In the genomic region with DNA sequence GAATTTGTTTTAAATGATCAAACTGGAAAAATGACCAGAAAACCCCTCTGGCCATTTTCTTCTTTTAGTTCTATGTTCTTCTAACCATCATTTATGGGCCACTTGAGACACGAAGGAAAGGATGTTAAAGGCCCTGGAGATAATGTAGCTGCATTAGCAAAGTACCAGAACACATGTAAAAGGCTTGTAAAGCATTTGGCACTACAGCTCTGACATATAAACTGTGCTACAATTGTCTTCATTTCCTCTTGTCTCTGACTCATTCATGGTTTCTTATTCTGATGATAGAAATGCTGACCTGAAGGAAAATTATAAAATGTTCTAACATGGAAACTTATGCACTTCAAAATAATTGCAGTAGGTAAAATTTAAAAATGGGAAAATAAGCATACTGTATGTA, we compare ENCODE assay signal across 14 cellular contexts.
DNase-seq lines count a peak whose midpoint lies in the region; ATAC-seq, FAIRE-seq and TF ChIP-seq lines count a peak whose summit lies in the region.
"Had no signal": no experiment of that assay in that cellular context is flagged by ENCODE, and none has a peak within 500 bp of the region (broad histone marks: within the 10 kb centered on the region; RNA-seq: fewer than 3 reads in every experiment).

No MANE protein-coding gene starts in this region.

- no peak for TF ChIP-seq RAD21 in A549 (conservative IDR thresholded peaks at IDR 0.05 in 1 of 2, IDR thresholded peaks at IDR 0.05 in 1 of 2)

- DNase-seq in A549 (ENCODE audit: low read depth in 1 of 2, low spot score in 1 of 2) (no peak), HFFc6 (peak; percentile 23), astrocyte of the spinal cord (ENCODE audit: low read depth, low spot score) (peak; percentile 56), hepatocyte (ENCODE audit: low spot score) (peak; percentile 48), GM20000 (ENCODE audit: low spot score) (no peak), NCI-H187 (lab: John Stamatoyannopoulos, UW) (no peak), SHP77 treated with DMSO at 0.1 percent for 48 hours (lab: John Stamatoyannopoulos, UW) (no peak)
- DNase-seq: activated CD8-positive, alpha-beta T cell treated with anti-CD3 and anti-CD28 coated beads, Interleukin-2, amount 10 ng/mL, durations not matched to agents 7 days and 5 days; body of pancreas; lower lobe of right lung; NCI-H526 treated with DMSO at 0.1 percent for 48 hours; spleen had no signal

- H3K4me1 Mint-ChIP-seq in HFFc6 (ENCODE audit: low read depth): peaks cover 43% of the 10 kb centered on the region

- TF ChIP-seq CTCF in A549 (IDR thresholded peaks at IDR 0.05) (no peak), HFFc6 (IDR thresholded peaks at IDR 0.05) (no peak), astrocyte of the spinal cord (IDR thresholded peaks at IDR 0.05; ENCODE audit: low read depth, low read length) (no peak), hepatocyte (IDR thresholded peaks at IDR 0.05; ENCODE audit: poor library complexity) (no peak), GM20000 (IDR thresholded peaks at IDR 0.05; ENCODE audit: extremely low read depth, missing control alignments) (no peak)

- H3K27me3 Mint-ChIP-seq in HFFc6 (ENCODE audit: insufficient read depth): no peaks in the 10 kb centered on the region

- CTCF ChIA-PET in A549 (lab: Yijun Ruan, JAX): interaction anchor here (0.6 kb wide), 1 partner anchor 9 kb away, joined by 3 read pairs; no protein-coding TSS in a partner anchor

- H3K4me3 ChIP-seq in A549: no peak overlapping the region
- no peak overlapping the region for H3K4me3 ChIP-seq in astrocyte of the spinal cord (ENCODE audit: low read depth, low read length)
- H3K4me3 ChIP-seq in hepatocyte: no peak overlapping the region
- H3K4me3 ChIP-seq: body of pancreas, lower lobe of right lung, spleen, suprapubic skin had no signal

- WGBS in A549 (ENCODE audit: missing lambda C conversion rate): 49% methylated on average over 1 of the region's 1 CpG
- WGBS in hepatocyte (ENCODE audit: low lambda C conversion rate, missing lambda C conversion rate): 42% methylated on average over 1 of the region's 1 CpG

- no peaks in the 10 kb centered on the region for H3K9me2 ChIP-seq in hepatocyte (replicated peaks; ENCODE audit: insufficient read depth)

- H3K27me3 ChIP-seq in hepatocyte: no peaks in the 10 kb centered on the region
- H3K27me3 ChIP-seq: body of pancreas, spleen, suprapubic skin had no signal

- H3K4me2 ChIP-seq in A549: no peak overlapping the region
- H3K4me2 ChIP-seq in hepatocyte: no peak overlapping the region

- H3K4me3 Mint-ChIP-seq in HFFc6: no peak overlapping the region
- H3K4me3 Mint-ChIP-seq: activated CD8-positive, alpha-beta T cell treated with anti-CD3 and anti-CD28 coated beads, Interleukin-2, amount 10 ng/mL, durations not matched to agents 7 days and 5 days had no signal

- in situ Hi-C loops in astrocyte of the spinal cord (cut with HindIII; ENCODE audit: low sequenced_read_pairs): no loop called here

- no peaks in the 10 kb centered on the region for H3K36me3 ChIP-seq in hepatocyte (replicated peaks; ENCODE audit: insufficient read depth, low read depth)
- H3K36me3 ChIP-seq: lower lobe of right lung, spleen, suprapubic skin had no signal

- no peak for TF ChIP-seq POLR2A in A549 (IDR thresholded peaks at IDR 0.05; ENCODE audit: low read length)

- H3K27ac Mint-ChIP-seq in HFFc6: no peak overlapping the region; the same call in 1 of the 2 replicates
- H3K27ac Mint-ChIP-seq: activated CD8-positive, alpha-beta T cell treated with anti-CD3 and anti-CD28 coated beads, Interleukin-2, amount 10 ng/mL, durations not matched to agents 7 days and 5 days had no signal

- no peak for ATAC-seq in A549
- ATAC-seq in GM21825 (IDR thresholded peaks at IDR 0.05; ENCODE audit: unreplicated experiment): no peak
- ATAC-seq: activated CD8-positive, alpha-beta T cell treated with anti-CD3 and anti-CD28 coated beads, Interleukin-2, amount 10 ng/mL, durations not matched to agents 7 days and 5 days; body of pancreas; lower lobe of right lung had no signal

- H4K20me1 ChIP-seq in hepatocyte (ENCODE audit: insufficient read depth, poor library complexity, severe bottlenecking): no peaks in the 10 kb centered on the region

- H3K9me3 ChIP-seq in A549 (no peaks in the 10 kb centered on the region), hepatocyte (ENCODE audit: low read depth) (no peaks in the 10 kb centered on the region)
- H3K9me3 ChIP-seq: body of pancreas, lower lobe of right lung, suprapubic skin had no signal

- POLR2A ChIA-PET in A549 (lab: Yijun Ruan, JAX): no interaction called here

- no peak for FAIRE-seq in A549 (lab: Jason Lieb, UNC)

- no peak for TF ChIP-seq EP300 in A549 (IDR thresholded peaks at IDR 0.05)

- H3K9me3 Mint-ChIP-seq in HFFc6: no peaks in the 10 kb centered on the region

- H3K27ac ChIP-seq in A549: no peak overlapping the region
- H3K27ac ChIP-seq in hepatocyte: no peak overlapping the region
- H3K27ac ChIP-seq: body of pancreas, lower lobe of right lung, spleen, suprapubic skin had no signal

- 0 out of 3 replicates have a peak, but pooled peaks cover 3% of the 10 kb centered on the region for H3K4me1 ChIP-seq in A549
- H3K4me1 ChIP-seq in hepatocyte (ENCODE audit: insufficient read depth): peaks cover 5% of the 10 kb centered on the region
- H3K4me1 ChIP-seq: body of pancreas, lower lobe of right lung, spleen, suprapubic skin had no signal

- H3K79me2 ChIP-seq in hepatocyte: no peaks in the 10 kb centered on the region

- H3K36me3 Mint-ChIP-seq in HFFc6 (ENCODE audit: low read depth): no peaks in the 10 kb centered on the region

- H2AFZ ChIP-seq in hepatocyte: no peak overlapping the region

TF ChIP-seq in A549, 52 proteins besides CTCF, POLR2A, EP300 and RAD21:
- TF ChIP-seq MAFK (IDR thresholded peaks at IDR 0.05; ENCODE audit: partially characterized antibody) (peak; percentile 33), EHMT2 (IDR thresholded peaks at IDR 0.05; ENCODE audit: low read depth) (no peak)

Comparison
In these comparisons a context has a peak if more than half of its experiments do, and no peak if none do; other contexts are left out.
1. DNase-seq: peak in HFFc6 (single experiment), astrocyte of the spinal cord (single experiment) and hepatocyte (single experiment); none in A549 (0 of 2), GM20000 (single experiment), NCI-H187 (0 of 2) and SHP77 treated with DMSO at 0.1 percent for 48 hours (single experiment).